Comparison of ENCODE assay signal across 1 cellular context in the genomic region with DNA sequence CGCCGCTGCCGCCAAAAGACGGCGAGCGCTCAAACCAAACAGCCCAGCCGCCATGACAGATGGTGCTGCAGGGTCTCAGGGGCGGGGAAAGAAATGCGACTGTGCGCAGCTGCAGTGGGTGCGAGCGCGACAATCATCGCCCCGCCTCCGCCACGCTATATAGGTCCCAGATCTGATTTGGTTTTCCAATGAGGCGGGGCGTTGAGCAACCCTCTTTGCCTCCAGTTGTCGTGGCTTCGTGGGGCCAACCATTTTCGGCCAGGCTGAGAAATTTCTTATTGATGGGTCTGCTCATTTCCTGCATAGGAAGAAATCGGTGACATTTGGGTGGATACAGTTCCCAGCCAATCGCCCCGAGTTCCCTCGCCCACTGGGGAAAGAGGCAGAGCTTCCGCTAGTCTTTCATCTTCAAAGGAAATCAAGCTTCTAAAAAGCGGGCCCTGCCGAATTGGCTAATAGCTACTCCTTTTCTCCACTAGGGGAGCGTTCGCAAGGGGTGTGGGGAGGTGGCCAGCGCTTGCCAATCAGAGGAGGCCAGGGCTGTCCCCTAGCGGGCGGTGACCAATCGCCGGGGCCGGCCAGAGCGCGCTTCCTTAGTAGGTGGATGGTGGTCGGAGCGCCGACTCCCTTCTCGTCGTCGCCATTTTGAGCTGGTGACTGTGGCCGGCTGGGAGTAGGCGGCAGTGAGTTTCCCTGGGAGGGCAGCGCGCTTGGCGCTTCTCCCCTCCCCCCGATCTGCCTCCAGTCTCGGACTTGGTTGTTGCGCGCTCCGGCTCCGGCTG.
TF ChIP-seq lines count a peak whose summit lies in the region.

Gene NDUFB11 (minus strand): TSS at position 77 of the 782 bp plus-strand sequence. CDS start 23 bp downstream, at position 54.
Gene RBM10 (plus strand): TSS at position 596 of the 782 bp plus-strand sequence. CDS start 2,261 bp downstream, outside the sequence.

TF ChIP-seq in K562, 482 proteins besides CTCF, POLR2A, EP300 and RAD21 (continued from another document and continues in another):
- TF ChIP-seq, protein P1, sequence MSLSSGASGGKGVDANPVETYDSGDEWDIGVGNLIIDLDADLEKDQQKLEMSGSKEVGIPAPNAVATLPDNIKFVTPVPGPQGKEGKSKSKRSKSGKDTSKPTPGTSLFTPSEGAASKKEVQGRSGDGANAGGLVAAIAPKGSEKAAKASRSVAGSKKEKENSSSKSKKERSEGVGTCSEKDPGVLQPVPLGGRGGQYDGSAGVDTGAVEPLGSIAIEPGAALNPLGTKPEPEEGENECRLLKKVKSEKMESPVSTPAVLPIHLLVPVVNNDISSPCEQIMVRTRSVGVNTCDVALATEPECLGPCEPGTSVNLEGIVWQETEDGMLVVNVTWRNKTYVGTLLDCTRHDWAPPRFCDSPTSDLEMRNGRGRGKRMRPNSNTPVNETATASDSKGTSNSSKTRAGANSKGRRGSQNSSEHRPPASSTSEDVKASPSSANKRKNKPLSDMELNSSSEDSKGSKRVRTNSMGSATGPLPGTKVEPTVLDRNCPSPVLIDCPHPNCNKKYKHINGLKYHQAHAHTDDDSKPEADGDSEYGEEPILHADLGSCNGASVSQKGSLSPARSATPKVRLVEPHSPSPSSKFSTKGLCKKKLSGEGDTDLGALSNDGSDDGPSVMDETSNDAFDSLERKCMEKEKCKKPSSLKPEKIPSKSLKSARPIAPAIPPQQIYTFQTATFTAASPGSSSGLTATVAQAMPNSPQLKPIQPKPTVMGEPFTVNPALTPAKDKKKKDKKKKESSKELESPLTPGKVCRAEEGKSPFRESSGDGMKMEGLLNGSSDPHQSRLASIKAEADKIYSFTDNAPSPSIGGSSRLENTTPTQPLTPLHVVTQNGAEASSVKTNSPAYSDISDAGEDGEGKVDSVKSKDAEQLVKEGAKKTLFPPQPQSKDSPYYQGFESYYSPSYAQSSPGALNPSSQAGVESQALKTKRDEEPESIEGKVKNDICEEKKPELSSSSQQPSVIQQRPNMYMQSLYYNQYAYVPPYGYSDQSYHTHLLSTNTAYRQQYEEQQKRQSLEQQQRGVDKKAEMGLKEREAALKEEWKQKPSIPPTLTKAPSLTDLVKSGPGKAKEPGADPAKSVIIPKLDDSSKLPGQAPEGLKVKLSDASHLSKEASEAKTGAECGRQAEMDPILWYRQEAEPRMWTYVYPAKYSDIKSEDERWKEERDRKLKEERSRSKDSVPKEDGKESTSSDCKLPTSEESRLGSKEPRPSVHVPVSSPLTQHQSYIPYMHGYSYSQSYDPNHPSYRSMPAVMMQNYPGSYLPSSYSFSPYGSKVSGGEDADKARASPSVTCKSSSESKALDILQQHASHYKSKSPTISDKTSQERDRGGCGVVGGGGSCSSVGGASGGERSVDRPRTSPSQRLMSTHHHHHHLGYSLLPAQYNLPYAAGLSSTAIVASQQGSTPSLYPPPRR (CRISPR knock-in tag; IDR thresholded peaks at IDR 0.05; ENCODE audit: borderline replicate concordance) = peak; percentile 13; the same call in 1 of the 2 replicates
- TF ChIP-seq, protein P2, sequence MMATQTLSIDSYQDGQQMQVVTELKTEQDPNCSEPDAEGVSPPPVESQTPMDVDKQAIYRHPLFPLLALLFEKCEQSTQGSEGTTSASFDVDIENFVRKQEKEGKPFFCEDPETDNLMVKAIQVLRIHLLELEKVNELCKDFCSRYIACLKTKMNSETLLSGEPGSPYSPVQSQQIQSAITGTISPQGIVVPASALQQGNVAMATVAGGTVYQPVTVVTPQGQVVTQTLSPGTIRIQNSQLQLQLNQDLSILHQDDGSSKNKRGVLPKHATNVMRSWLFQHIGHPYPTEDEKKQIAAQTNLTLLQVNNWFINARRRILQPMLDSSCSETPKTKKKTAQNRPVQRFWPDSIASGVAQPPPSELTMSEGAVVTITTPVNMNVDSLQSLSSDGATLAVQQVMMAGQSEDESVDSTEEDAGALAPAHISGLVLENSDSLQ (IDR thresholded peaks at IDR 0.05) = peak; percentile 93
- TF ChIP-seq BRD9 (IDR thresholded peaks at IDR 0.05; ENCODE audit: low read depth, partially characterized antibody) (peak; percentile 68), CBX3 (IDR thresholded peaks at IDR 0.05; ENCODE audit: borderline replicate concordance in 1 of 2, low read length in 2 of 2) (0 out of 3 replicates have a peak, but pooled peaks of 1 of the 2 experiments have one; percentile 12), ESRRA (IDR thresholded peaks at IDR 0.05; ENCODE audit: borderline replicate concordance, low read depth) (0 out of 2 replicates have a peak, but pooled peaks have one; percentile 9), FOXP4 (CRISPR knock-in tag; IDR thresholded peaks at IDR 0.05; ENCODE audit: borderline replicate concordance) (no peak), RBM17 (IDR thresholded peaks at IDR 0.05; ENCODE audit: borderline replicate concordance, low read depth, low read length) (no peak), ATF7 (IDR thresholded peaks at IDR 0.05) (peak; percentile 78), ZNF699 (CRISPR knock-in tag; IDR thresholded peaks at IDR 0.05; ENCODE audit: insufficient replicate concordance) (no peak), LCOR (CRISPR knock-in tag; IDR thresholded peaks at IDR 0.05) (peak; percentile 54; the same call in 1 of the 2 replicates), CXXC5 (CRISPR knock-in tag; IDR thresholded peaks at IDR 0.05) (peak; percentile 55; the same call in 1 of the 2 replicates), PREB (CRISPR knock-in tag; IDR thresholded peaks at IDR 0.05) (no peak), ZNF507 (tag; conservative IDR thresholded peaks at IDR 0.05) (no peak), ZNF184 (CRISPR knock-in tag; IDR thresholded peaks at IDR 0.05) (no peak), ARHGAP35 (IDR thresholded peaks at IDR 0.05; ENCODE audit: partially characterized antibody) (no peak), EHMT2 (IDR thresholded peaks at IDR 0.05) (no peak), SMAD2 (IDR thresholded peaks at IDR 0.05; ENCODE audit: low read depth, low read length) (no peak), ETV6 (IDR thresholded peaks at IDR 0.05; ENCODE audit: borderline replicate concordance in 1 of 2, low read depth in 2 of 2, low read length in 1 of 2) (no peak), ETV6 (CRISPR knock-in tag; IDR thresholded peaks at IDR 0.05; ENCODE audit: borderline replicate concordance) (no peak), MEIS2 (IDR thresholded peaks at IDR 0.05; ENCODE audit: partially characterized antibody) (peak; percentile 62), MBD2 (IDR thresholded peaks at IDR 0.05; ENCODE audit: borderline replicate concordance, low read depth) (peak; percentile 12), VEZF1 (CRISPR knock-in tag; IDR thresholded peaks at IDR 0.05) (peak; percentile 81), SUPT5H (IDR thresholded peaks at IDR 0.05) (peak; percentile 84), POLR2G (IDR thresholded peaks at IDR 0.05; ENCODE audit: low read depth, low read length) (peak; percentile 91), GATA2 (CRISPR knock-in tag; IDR thresholded peaks at IDR 0.05) (peak; percentile 43; the same call in 1 of the 2 replicates), AFF1 (IDR thresholded peaks at IDR 0.05; ENCODE audit: low read depth in 1 of 2, partially characterized antibody in 2 of 2) (peak in 1 of 2 experiments; percentile 85), POLR3A (IDR thresholded peaks at IDR 0.05; ENCODE audit: borderline replicate concordance, extremely low read depth, insufficient read depth, insufficient read length) (no peak), ZNF785 (CRISPR knock-in tag; IDR thresholded peaks at IDR 0.05) (no peak), TBP (optimal IDR thresholded peaks at IDR 0.05; ENCODE audit: low read depth, low read length) (peak; percentile 90), ARNT (IDR thresholded peaks at IDR 0.05) (no peak), CHD4 (IDR thresholded peaks at IDR 0.05; ENCODE audit: insufficient read depth, insufficient replicate concordance, low read depth, low read length, poor library complexity, severe bottlenecking) (no peak), ZNF398 (CRISPR knock-in tag; IDR thresholded peaks at IDR 0.05) (no peak), RCOR1 (IDR thresholded peaks at IDR 0.05; ENCODE audit: borderline replicate concordance in 1 of 2, low read depth in 2 of 2, low read length in 2 of 2) (no peak), ZNF239 (CRISPR knock-in tag; IDR thresholded peaks at IDR 0.05) (no peak)
- TF ChIP-seq, protein P3, sequence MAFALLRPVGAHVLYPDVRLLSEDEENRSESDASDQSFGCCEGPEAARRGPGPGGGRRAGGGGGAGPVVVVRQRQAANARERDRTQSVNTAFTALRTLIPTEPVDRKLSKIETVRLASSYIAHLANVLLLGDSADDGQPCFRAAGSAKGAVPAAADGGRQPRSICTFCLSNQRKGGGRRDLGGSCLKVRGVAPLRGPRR (CRISPR knock-in tag; IDR thresholded peaks at IDR 0.05) = no peak
- TF ChIP-seq, protein P4, sequence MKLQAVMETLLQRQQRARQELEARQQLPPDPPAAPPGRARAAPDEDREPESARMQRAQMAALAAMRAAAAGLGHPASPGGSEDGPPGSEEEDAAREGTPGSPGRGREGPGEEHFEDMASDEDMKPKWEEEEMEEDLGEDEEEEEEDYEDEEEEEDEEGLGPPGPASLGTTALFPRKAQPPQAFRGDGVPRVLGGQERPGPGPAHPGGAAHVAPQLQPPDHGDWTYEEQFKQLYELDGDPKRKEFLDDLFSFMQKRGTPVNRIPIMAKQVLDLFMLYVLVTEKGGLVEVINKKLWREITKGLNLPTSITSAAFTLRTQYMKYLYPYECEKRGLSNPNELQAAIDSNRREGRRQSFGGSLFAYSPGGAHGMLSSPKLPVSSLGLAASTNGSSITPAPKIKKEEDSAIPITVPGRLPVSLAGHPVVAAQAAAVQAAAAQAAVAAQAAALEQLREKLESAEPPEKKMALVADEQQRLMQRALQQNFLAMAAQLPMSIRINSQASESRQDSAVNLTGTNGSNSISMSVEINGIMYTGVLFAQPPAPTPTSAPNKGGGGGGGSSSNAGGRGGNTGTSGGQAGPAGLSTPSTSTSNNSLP (IDR thresholded peaks at IDR 0.05; ENCODE audit: borderline replicate concordance, low read depth, low read length) = 0 out of 2 replicates have a peak, but pooled peaks have one; percentile 18
